ENCODE assay signal across 18 cellular contexts in the genomic region with DNA sequence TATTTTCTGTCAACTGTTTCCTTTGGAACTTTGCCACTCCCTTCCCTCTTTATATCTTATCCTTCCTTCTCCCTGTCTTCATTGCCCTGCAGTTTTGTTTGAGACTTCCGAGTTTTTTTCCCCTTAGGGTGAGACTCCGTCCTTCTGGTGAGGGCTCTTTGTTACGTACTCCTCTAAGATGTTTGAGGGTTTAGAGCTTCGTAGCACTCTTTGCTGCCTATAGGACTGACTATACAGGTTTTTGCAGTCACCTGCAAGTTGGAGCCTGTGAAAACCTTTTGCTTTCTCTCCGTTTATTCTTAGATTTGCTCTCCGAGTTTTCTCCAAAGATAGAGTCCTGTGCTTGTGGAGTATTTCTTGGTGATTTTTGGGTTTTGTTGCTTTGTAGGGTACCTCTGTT. TPM values are rescaled to one million over a fixed set of nuclear protein-coding genes. Genes with fewer than 3 reads are reported as not detected.
DNase-seq lines count a peak whose midpoint lies in the region; ATAC-seq, FAIRE-seq and TF ChIP-seq lines count a peak whose summit lies in the region.
"Had no signal": no experiment of that assay in that cellular context is flagged by ENCODE, and none has a peak within 500 bp of the region (broad histone marks: within the 10 kb centered on the region; RNA-seq: fewer than 3 reads in every experiment).

No MANE protein-coding gene starts in this region.

- H3K4me1 ChIP-seq in foreskin keratinocyte (peaks cover 11% of the 10 kb centered on the region), stomach (no peaks in the 10 kb centered on the region), trophoblast cell (ENCODE audit: control insufficient read depth in 1 of 2, insufficient read depth in 2 of 2, low read length in 2 of 2) (no peaks in the 10 kb centered on the region)
- H3K4me1 ChIP-seq: BLaER1 treated with 17β-estradiol and CSF1 and Interleukin-3, amounts not matched to agents 10 nM and 100 nM; HAP-1 had no signal

- no peak overlapping the region for H2BK120ac ChIP-seq in trophoblast cell (ENCODE audit: insufficient read depth, low read length, poor library complexity)

- no peak overlapping the region for H3K14ac ChIP-seq in trophoblast cell (ENCODE audit: low read length)

- H3K27me3 ChIP-seq in bronchial epithelial cell (ENCODE audit: control insufficient read depth, insufficient read depth, low read length) = no peaks in the 10 kb centered on the region
- no peaks in the 10 kb centered on the region for H3K27me3 ChIP-seq in foreskin keratinocyte
- H3K27me3 ChIP-seq in stomach = no peaks in the 10 kb centered on the region
- H3K27me3 ChIP-seq in trophoblast cell (ENCODE audit: insufficient read depth, low read length) = no peaks in the 10 kb centered on the region
- H3K27me3 ChIP-seq: BLaER1 treated with 17β-estradiol and CSF1 and Interleukin-3, amounts not matched to agents 10 nM and 100 nM had no signal

- peak overlapping the region; percentile 10 for H3K27ac Mint-ChIP-seq in Calu3 (ENCODE audit: unreplicated experiment)
- peak overlapping the region; percentile 62 for H3K27ac Mint-ChIP-seq in type B pancreatic cell
- H3K27ac Mint-ChIP-seq: B cell; CD8-positive, alpha-beta T cell had no signal

- FAIRE-seq in bronchial epithelial cell (lab: Jason Lieb, UNC) = no peak
- FAIRE-seq: D721Med, GM12891, HTR-8/SVneo had no signal

- H3K4me1 Mint-ChIP-seq in Calu3 (ENCODE audit: low read depth, unreplicated experiment) (peaks cover 43% of the 10 kb centered on the region), type B pancreatic cell (ENCODE audit: unreplicated experiment) (no peaks in the 10 kb centered on the region)
- H3K4me1 Mint-ChIP-seq: B cell had no signal

- intact Hi-C loops in Calu3 (cut with micrococcal nuclease; ENCODE audit: unreplicated experiment) (loop anchor here (5.0 kb wide), 1 partner anchor 94 kb away; no protein-coding TSS in a partner anchor), stomach (cut with DNase I; ENCODE audit: low total_unique reads) (no loop called here)

- no peaks in the 10 kb centered on the region for H3K9me3 Mint-ChIP-seq in Calu3 (ENCODE audit: low read depth, unreplicated experiment)
- H3K9me3 Mint-ChIP-seq in type B pancreatic cell = peaks cover 12% of the 10 kb centered on the region

- H2BK12ac ChIP-seq in trophoblast cell (ENCODE audit: low read length) = no peak overlapping the region

- H3K4ac ChIP-seq in trophoblast cell (ENCODE audit: low read depth, low read length) = no peak overlapping the region

- H2AK5ac ChIP-seq in trophoblast cell (ENCODE audit: low read length) = no peak overlapping the region

- WGBS in stomach, 5 donors = 84 to 93% (median 89%) methylated on average over 6 of the region's 6 CpGs
- WGBS in trophoblast cell (ENCODE audit: extremely low coverage, insufficient coverage, insufficient read length) = no CpG with 5 or more reads among the region's 6 CpGs

- H3K18ac ChIP-seq in trophoblast cell (ENCODE audit: low read length) = no peak overlapping the region

- no TSS peak for BruUV-seq in Calu3 (replicated peaks; lab: Mats Ljungman, UMichigan)

- no peak overlapping the region for H3K9ac ChIP-seq in trophoblast cell (ENCODE audit: low read length)
- H3K9ac ChIP-seq: BLaER1 treated with 17β-estradiol and CSF1 and Interleukin-3, amounts not matched to agents 10 nM and 100 nM; GM23248 had no signal

- peak; percentile 79 for ATAC-seq in foreskin keratinocyte
- ATAC-seq in HG03175 (IDR thresholded peaks at IDR 0.05; ENCODE audit: unreplicated experiment) = no peak
- ATAC-seq: CD8-positive, alpha-beta T cell had no signal

- H3K79me1 ChIP-seq in trophoblast cell (ENCODE audit: low read length) = no peaks in the 10 kb centered on the region

- H3K4me3 ChIP-seq in bronchial epithelial cell (ENCODE audit: low read depth, low read length) = no peak overlapping the region
- no peak overlapping the region for H3K4me3 ChIP-seq in stomach
- no peak overlapping the region for H3K4me3 ChIP-seq in trophoblast cell (ENCODE audit: low read depth, low read length)
- H3K4me3 ChIP-seq: BLaER1 treated with 17β-estradiol and CSF1 and Interleukin-3, amounts not matched to agents 10 nM and 100 nM; GM23248; HAP-1 had no signal

- H3K4me2 ChIP-seq in trophoblast cell (ENCODE audit: low read length) = no peak overlapping the region
- H3K4me2 ChIP-seq: BLaER1 treated with 17β-estradiol and CSF1 and Interleukin-3, amounts not matched to agents 10 nM and 100 nM had no signal

- H3K36me3 Mint-ChIP-seq in Calu3 (ENCODE audit: insufficient read depth, unreplicated experiment) (peaks cover 17% of the 10 kb centered on the region), type B pancreatic cell (peaks cover 16% of the 10 kb centered on the region)

- H2BK5ac ChIP-seq in trophoblast cell (ENCODE audit: low read depth, low read length, poor library complexity) = no peak overlapping the region

- DNase-seq in Calu3 (no peak), bronchial epithelial cell (ENCODE audit: low read depth) (peak; percentile 43), foreskin keratinocyte (peak; percentile 32 to 72), type B pancreatic cell (ENCODE audit: extremely low spot score, unreplicated experiment) (no peak), stomach (no peak), trophoblast cell (no peak)
- DNase-seq: CD8-positive, alpha-beta T cell; GM23248; IMR-90 had no signal

- H4K8ac ChIP-seq in trophoblast cell (ENCODE audit: low read depth, low read length) = no peak overlapping the region

- no peak for TF ChIP-seq EP300 in stomach (IDR thresholded peaks at IDR 0.05)

- no peak for TF ChIP-seq POLR2A in stomach (IDR thresholded peaks at IDR 0.05)

- no peak overlapping the region for H4K12ac ChIP-seq in trophoblast cell (ENCODE audit: low read depth, low read length)

- H3K79me2 ChIP-seq in trophoblast cell (ENCODE audit: control insufficient read depth, insufficient read depth, low read length, poor library complexity) = no peaks in the 10 kb centered on the region

- H3K27me3 Mint-ChIP-seq in Calu3 (ENCODE audit: unreplicated experiment) (no peaks in the 10 kb centered on the region), type B pancreatic cell (no peaks in the 10 kb centered on the region)
- H3K27me3 Mint-ChIP-seq: B cell had no signal

- H2AFZ ChIP-seq in trophoblast cell (ENCODE audit: insufficient read depth, low read length, poor library complexity) = no peak overlapping the region
- H2AFZ ChIP-seq: GM23248 had no signal

- no peak overlapping the region for H4K91ac ChIP-seq in trophoblast cell (ENCODE audit: low read depth, low read length)

- peaks cover 0 to 6% (median 2%) of the 10 kb centered on the region in 4 donors for H3K9me3 ChIP-seq in stomach
- H3K9me3 ChIP-seq in trophoblast cell (ENCODE audit: insufficient read depth, low read depth, low read length) = no peaks in the 10 kb centered on the region
- H3K9me3 ChIP-seq: HAP-1 had no signal

- CTCF ChIA-PET in Calu3 (lab: Charles Lee) = no interaction called here

- H3K4me3 Mint-ChIP-seq in Calu3 (ENCODE audit: low read depth, unreplicated experiment) (no peak overlapping the region), type B pancreatic cell (peak overlapping the region; percentile 62)
- H3K4me3 Mint-ChIP-seq: B cell; CD8-positive, alpha-beta T cell had no signal

- no peak overlapping the region for H3K27ac ChIP-seq in foreskin keratinocyte
- H3K27ac ChIP-seq in stomach = no peak overlapping the region
- H3K27ac ChIP-seq in trophoblast cell (ENCODE audit: low read depth, low read length) = no peak overlapping the region
- H3K27ac ChIP-seq: BLaER1 treated with 17β-estradiol and CSF1 and Interleukin-3, amounts not matched to agents 10 nM and 100 nM; GM23248 had no signal

- no peak for TF ChIP-seq CTCF in Calu3 (IDR thresholded peaks at IDR 0.05; ENCODE audit: unreplicated experiment)
- no peak for TF ChIP-seq CTCF in bronchial epithelial cell (IDR thresholded peaks at IDR 0.05; ENCODE audit: insufficient read depth, low read length, severe bottlenecking)
- TF ChIP-seq CTCF in foreskin keratinocyte (conservative IDR thresholded peaks at IDR 0.05) = no peak
- TF ChIP-seq CTCF in type B pancreatic cell (conservative IDR thresholded peaks at IDR 0.05) = no peak
- no peak for TF ChIP-seq CTCF in stomach (IDR thresholded peaks at IDR 0.05)

- H3K36me3 ChIP-seq in bronchial epithelial cell (ENCODE audit: control insufficient read depth, insufficient read depth, low read length) = no peaks in the 10 kb centered on the region
- H3K36me3 ChIP-seq in stomach = peaks cover 0 to 32% (median 20%) of the 10 kb centered on the region in 4 donors
- H3K36me3 ChIP-seq in trophoblast cell (ENCODE audit: control insufficient read depth in 1 of 2, insufficient read depth in 2 of 2, low read length in 2 of 2) = peaks cover 0 to 3% of the 10 kb centered on the region in 2 experiments
- H3K36me3 ChIP-seq: HAP-1 had no signal

- no peak overlapping the region for H3K23ac ChIP-seq in trophoblast cell (ENCODE audit: low read length)

RNA-seq across cellular contexts. Expression of a gene that starts 41.7 kb away (rescaled TPM):
- total RNA-seq in Calu3 (2022) = 1.7 and 2.1 TPM in 2 replicates
- 0.26 and 0.51 TPM in 2 replicates for total RNA-seq in bronchial epithelial cell
- not detected in 2 replicates for total RNA-seq in foreskin keratinocyte
- polyA plus RNA-seq in foreskin keratinocyte = 0.03 TPM in 2 replicates
- total RNA-seq in type B pancreatic cell (ENCODE audit: low replicate concordance) = 0.43 and 2.5 TPM in 2 replicates
- total RNA-seq in stomach = under 1 TPM in 1 of 5 donors, not detected in 4; 0.18 TPM
- polyA plus RNA-seq in stomach = under 1 TPM in 2 of 3 donors, not detected in 1; 0.13 to 0.19 TPM
- 0.21 and 0.37 TPM in 2 replicates for polyA plus RNA-seq in trophoblast cell (2013)
- total RNA-seq: A172; B cell; CD8-positive, alpha-beta T cell; GM23248; H4; IMR-90 had no signal
- polyA plus RNA-seq: GM23248, IMR-90 had no signal

RNA-seq across cellular contexts. Expression of a gene that starts 44.7 kb away (rescaled TPM):
- 101 TPM in 2 replicates for total RNA-seq in Calu3 (2022)
- 50.8 and 51.5 TPM in 2 replicates for total RNA-seq in bronchial epithelial cell
- 14.4 and 15.4 TPM in 2 replicates for total RNA-seq in foreskin keratinocyte
- 11.3 and 15.9 TPM in 2 replicates for polyA plus RNA-seq in foreskin keratinocyte
- 24.3 and 48.6 TPM in 2 replicates for total RNA-seq in type B pancreatic cell (ENCODE audit: low replicate concordance)
- 10 to 100 TPM; 13.9 to 33.0 (median 27.8) TPM for total RNA-seq in stomach
- 10 to 100 TPM; 14.4 to 26.5 (median 17.7) TPM for polyA plus RNA-seq in stomach
- polyA plus RNA-seq in trophoblast cell (2013) = 14.5 and 14.9 TPM in 2 replicates

Comparison
In these comparisons a context has a peak if more than half of its experiments do, and no peak if none do; other contexts are left out.
1. DNase-seq: peak in bronchial epithelial cell (single experiment) and foreskin keratinocyte (2 of 2); none in Calu3 (single experiment), type B pancreatic cell (single experiment), stomach (single experiment) and trophoblast cell (0 of 2).